In genomic region chr9:113409481-113409880, GRCh38 we compare ENCODE assay signal across 1 cellular context.
TF ChIP-seq lines count a peak whose summit lies in the region.

No MANE protein-coding gene starts in this region.

TF ChIP-seq in GM23338, 12 proteins besides CTCF, POLR2A, EP300 and RAD21 (continued from another document):
- TF ChIP-seq ZNF462 (CRISPR knock-in tag; IDR thresholded peaks at IDR 0.05) (no peak), ETS1 (IDR thresholded peaks at IDR 0.05) (no peak), EZH2phosphoT487 (IDR thresholded peaks at IDR 0.05; ENCODE audit: unreplicated experiment) (no peak), STAT1 (IDR thresholded peaks at IDR 0.05; ENCODE audit: unreplicated experiment) (no peak), NANOG (IDR thresholded peaks at IDR 0.05; ENCODE audit: borderline replicate concordance) (no peak), ZNF331 (CRISPR knock-in tag; IDR thresholded peaks at IDR 0.05; ENCODE audit: low read depth) (no peak), ZNF114 (CRISPR knock-in tag; IDR thresholded peaks at IDR 0.05) (no peak), REST (IDR thresholded peaks at IDR 0.05; ENCODE audit: unreplicated experiment) (no peak), CREB1 (CRISPR knock-in tag; IDR thresholded peaks at IDR 0.05; ENCODE audit: low read depth) (no peak), POLR2AphosphoS5 (IDR thresholded peaks at IDR 0.05; ENCODE audit: low read depth) (no peak)
TF ChIP-seq in GM23338: peak in this region for 0.
